Comparison of ENCODE assay signal across 12 cellular contexts in genomic region chr2:188380280-188380679, GRCh38.
"Had no signal": no experiment of that assay in that cellular context is flagged by ENCODE, and none has a peak within 500 bp of the region (broad histone marks: within the 10 kb centered on the region; RNA-seq: fewer than 3 reads in every experiment).

No MANE protein-coding gene starts in this region.

- H3K27ac ChIP-seq: coronary artery, gastroesophageal sphincter had no signal

- ATAC-seq: activated CD4-positive, CD25-positive, alpha-beta regulatory T cell treated with anti-CD3 and anti-CD28 coated beads, Interleukin-2, amount 50 U/mL, for 24 hours; gastroesophageal sphincter; left ventricle myocardium superior; stimulated activated naive CD8-positive, alpha-beta T cell treated with anti-CD3 and anti-CD28 coated beads, Interleukin-15, amount 100 ng/mL, for 72 hours had no signal

- H3K9me3 ChIP-seq: gastroesophageal sphincter had no signal

- FAIRE-seq: keratinocyte had no signal

- DNase-seq: activated CD4-positive, alpha-beta T cell treated with anti-CD3 and anti-CD28 coated beads, Interleukin-2, amount 50 U/mL, for 4 hours; activated T-cell treated with anti-CD3 and anti-CD28 coated beads, Interleukin-2, amount 50 U/mL, for 1 hour; central memory CD4-positive, alpha-beta T cell; effector CD4-positive, alpha-beta T cell; left ventricle myocardium superior; mesendoderm; stimulated activated CD4-positive, alpha-beta T cell treated with anti-CD3 and anti-CD28 coated beads, Interleukin-4, amount 100 ng/mL, for 1 hour; stimulated activated naive CD8-positive, alpha-beta T cell treated with anti-CD3 and anti-CD28 coated beads, Interleukin-15, amount 100 ng/mL, for 72 hours had no signal

- H3K4me3 ChIP-seq: coronary artery, gastroesophageal sphincter had no signal

- H3K27me3 ChIP-seq: gastroesophageal sphincter had no signal
